In the genomic region with DNA sequence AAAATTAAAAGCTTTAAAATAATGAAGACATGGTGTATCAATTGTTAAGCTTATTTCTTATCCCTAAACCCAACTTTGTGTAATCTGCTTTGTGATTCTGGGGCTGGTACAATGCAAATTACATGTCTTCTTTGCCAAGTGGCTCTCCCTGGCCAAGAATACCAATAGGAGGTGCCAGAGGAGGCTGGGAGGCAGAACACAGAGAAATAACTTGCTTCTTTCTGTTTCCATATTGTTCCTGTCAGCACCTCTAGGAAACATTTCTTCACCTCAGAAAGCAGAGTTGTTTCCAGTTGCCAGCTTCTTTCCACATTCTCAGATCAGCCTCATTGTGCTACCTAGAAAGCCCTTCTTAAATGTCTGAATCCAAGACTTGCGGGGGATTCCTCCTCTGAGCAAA, we compare ENCODE assay signal across 23 cellular contexts.
A peak's percentile ranks its signal among the peaks of the same experiment; 100 is the strongest.
DNase-seq lines count a peak whose midpoint lies in the region; ATAC-seq, FAIRE-seq and TF ChIP-seq lines count a peak whose summit lies in the region.
"Had no signal": no experiment of that assay in that cellular context is flagged by ENCODE, and none has a peak within 500 bp of the region (broad histone marks: within the 10 kb centered on the region; RNA-seq: fewer than 3 reads in every experiment).

No MANE protein-coding gene starts in this region.

- H3K4me3 ChIP-seq in PC-3 (ENCODE audit: low read length) (no peak overlapping the region), endothelial cell of umbilical vein (replicated peaks in 1 of 3; ENCODE audit: insufficient read depth in 1 of 3, low read depth in 1 of 3, low read length in 3 of 3) (no peak overlapping the region)
- H3K4me3 ChIP-seq: dorsolateral prefrontal cortex, transverse colon had no signal

- no peaks in the 10 kb centered on the region for H4K20me1 ChIP-seq in PC-3 (ENCODE audit: low read length)
- H4K20me1 ChIP-seq in endothelial cell of umbilical vein (replicated peaks; ENCODE audit: control insufficient read depth, extremely low read depth, insufficient read depth, low read length), result no peaks in the 10 kb centered on the region

- peaks cover 0 to 6% of the 10 kb centered on the region in 2 donors for H3K4me1 Mint-ChIP-seq in natural killer cell treated with Interleukin-12 subunit alpha and Interleukin-12 subunit beta and Interleukin-15 and Interleukin-18, amount 100 ng/mL, for 72 hours (ENCODE audit: low read depth in 2 of 2)
- H3K4me1 Mint-ChIP-seq: B cell; stimulated activated naive CD8-positive, alpha-beta T cell treated with anti-CD3 and anti-CD28 coated beads, Interleukin-15, amount 100 ng/mL, for 72 hours had no signal

- H3K9ac ChIP-seq in PC-3 (ENCODE audit: low read length) (no peak overlapping the region), endothelial cell of umbilical vein (replicated peaks; ENCODE audit: extremely low read depth, insufficient read depth, low read length) (no peak overlapping the region)

- H3K9me2 ChIP-seq in PC-3 (replicated peaks; ENCODE audit: low read length), result no peaks in the 10 kb centered on the region

- dilution Hi-C loops in endothelial cell of umbilical vein (cut with MboI; ENCODE audit: extremely low pct_ligation_motif_present, low sequenced_read_pairs), result no loop called here

- peaks cover 44% of the 10 kb centered on the region for H3K4me1 ChIP-seq in PC-3 (ENCODE audit: insufficient read depth, low read length)
- peaks cover 25% of the 10 kb centered on the region for H3K4me1 ChIP-seq in endothelial cell of umbilical vein (ENCODE audit: control insufficient read depth, extremely low read depth, insufficient read depth, low read length)
- H3K4me1 ChIP-seq: transverse colon had no signal

- H3K36me3 Mint-ChIP-seq in natural killer cell treated with Interleukin-12 subunit alpha and Interleukin-12 subunit beta and Interleukin-15 and Interleukin-18, amount 100 ng/mL, for 72 hours, result no peaks in the 10 kb centered on the region

- H3K9me3 ChIP-seq in PC-3 (ENCODE audit: low read length) (no peaks in the 10 kb centered on the region), endothelial cell of umbilical vein (replicated peaks; ENCODE audit: control insufficient read depth, insufficient read depth, low read length) (no peaks in the 10 kb centered on the region)
- H3K9me3 ChIP-seq: transverse colon had no signal

- H3K27me3 ChIP-seq in PC-3 (ENCODE audit: low read length) (no peaks in the 10 kb centered on the region), endothelial cell of umbilical vein (ENCODE audit: control insufficient read depth in 2 of 2, insufficient read depth in 2 of 2, low read length in 2 of 2) (no peaks in the 10 kb centered on the region)
- H3K27me3 ChIP-seq: transverse colon had no signal

- H3K27me3 Mint-ChIP-seq in natural killer cell treated with Interleukin-12 subunit alpha and Interleukin-12 subunit beta and Interleukin-15 and Interleukin-18, amount 100 ng/mL, for 72 hours, result peaks cover 5 to 9% of the 10 kb centered on the region in 2 donors
- H3K27me3 Mint-ChIP-seq: activated T-cell treated with anti-CD3 and anti-CD28 coated beads, Interleukin-2, amount 50 U/mL, for 24 hours; B cell; stimulated activated naive CD8-positive, alpha-beta T cell treated with anti-CD3 and anti-CD28 coated beads, Interleukin-15, amount 100 ng/mL, for 72 hours had no signal

- FAIRE-seq in endothelial cell of umbilical vein (lab: Jason Lieb, UNC), result no peak
- FAIRE-seq: GM19239 had no signal

- H2AFZ ChIP-seq in PC-3 (ENCODE audit: low read length) (peak overlapping the region; percentile 50; the same call in 1 of the 2 replicates), endothelial cell of umbilical vein (ENCODE audit: low read depth, low read length) (peak overlapping the region; percentile 45)

- H3K9me3 Mint-ChIP-seq in natural killer cell treated with Interleukin-12 subunit alpha and Interleukin-12 subunit beta and Interleukin-15 and Interleukin-18, amount 100 ng/mL, for 72 hours, result no peaks in the 10 kb centered on the region
- H3K9me3 Mint-ChIP-seq: activated T-cell treated with anti-CD3 and anti-CD28 coated beads, Interleukin-2, amount 50 U/mL, for 24 hours; stimulated activated naive CD8-positive, alpha-beta T cell treated with anti-CD3 and anti-CD28 coated beads, Interleukin-15, amount 100 ng/mL, for 72 hours had no signal

- no peak for TF ChIP-seq POLR2A in endothelial cell of umbilical vein (IDR thresholded peaks at IDR 0.05; ENCODE audit: low read depth, low read length)

- no peaks in the 10 kb centered on the region for H3K9me1 ChIP-seq in endothelial cell of umbilical vein (replicated peaks; ENCODE audit: control insufficient read depth, extremely low read depth, insufficient read depth, low read length)

- CTCF ChIA-PET in PC-3 (lab: Charles Lee) (no interaction called here), endothelial cell of umbilical vein (lab: Charles Lee) (interaction anchor here (1.0 kb wide), 1 partner anchor 9 kb away, joined by 3 read pairs; no protein-coding TSS in a partner anchor)

- 0 out of 2 replicates have a peak overlapping the region, but pooled peaks have one; percentile 28 for H3K4me2 ChIP-seq in PC-3 (ENCODE audit: low read length)
- no peak overlapping the region for H3K4me2 ChIP-seq in endothelial cell of umbilical vein (ENCODE audit: insufficient read depth, low read length)

- BruUV-seq in PC-3 (replicated peaks; lab: Mats Ljungman, UMichigan) (no TSS peak), endothelial cell of umbilical vein (replicated peaks; lab: Mats Ljungman, UMichigan) (no TSS peak)

- H3K27ac ChIP-seq in PC-3 (ENCODE audit: low read length), result no peak overlapping the region
- H3K27ac ChIP-seq in endothelial cell of umbilical vein (ENCODE audit: insufficient read depth, low read depth, low read length), result no peak overlapping the region
- H3K27ac ChIP-seq: dorsolateral prefrontal cortex, transverse colon had no signal

- no peaks in the 10 kb centered on the region for H3F3A ChIP-seq in PC-3 (ENCODE audit: low read length, unreplicated experiment)

- peak; percentile 68 for ATAC-seq in Right ventricle myocardium superior (ENCODE audit: poor library complexity)
- no peak for ATAC-seq in PC-3
- ATAC-seq in natural killer cell treated with Interleukin-12 subunit alpha and Interleukin-12 subunit beta and Interleukin-15 and Interleukin-18, amount 100 ng/mL, for 72 hours, result no peak
- no peak for ATAC-seq in HG03432 (IDR thresholded peaks at IDR 0.05; ENCODE audit: unreplicated experiment)

- H3K79me2 ChIP-seq in PC-3 (ENCODE audit: low read length) (no peaks in the 10 kb centered on the region), endothelial cell of umbilical vein (ENCODE audit: control insufficient read depth, insufficient read depth, low read length) (no peaks in the 10 kb centered on the region)

- TF ChIP-seq CTCF in PC-3 (conservative IDR thresholded peaks at IDR 0.05; ENCODE audit: low read depth, low read length), result no peak
- no peak for TF ChIP-seq CTCF in endothelial cell of umbilical vein (IDR thresholded peaks at IDR 0.05; ENCODE audit: extremely low read depth in 1 of 2, insufficient read depth in 1 of 2, low read depth in 1 of 2, low read length in 2 of 2)

- no peak overlapping the region for H3K27ac Mint-ChIP-seq in natural killer cell treated with Interleukin-12 subunit alpha and Interleukin-12 subunit beta and Interleukin-15 and Interleukin-18, amount 100 ng/mL, for 72 hours
- H3K27ac Mint-ChIP-seq: activated T-cell treated with anti-CD3 and anti-CD28 coated beads, Interleukin-2, amount 50 U/mL, for 24 hours; B cell; stimulated activated naive CD8-positive, alpha-beta T cell treated with anti-CD3 and anti-CD28 coated beads, Interleukin-15, amount 100 ng/mL, for 72 hours had no signal

- POLR2A ChIA-PET in PC-3 (lab: Charles Lee; ENCODE audit: unreplicated experiment), result no interaction called here
- POLR2A ChIA-PET in endothelial cell of umbilical vein (lab: Charles Lee), result no interaction called here

- no peak for DNase-seq in Right ventricle myocardium superior
- DNase-seq in cardiac septum (ENCODE audit: low spot score), result no peak
- no peak for DNase-seq in PC-3
- DNase-seq in endothelial cell of umbilical vein (ENCODE audit: low read depth, low spot score), result no peak
- DNase-seq in pons (ENCODE audit: low spot score), result peak; percentile 3
- DNase-seq in natural killer cell treated with Interleukin-12 subunit alpha and Interleukin-12 subunit beta and Interleukin-15 and Interleukin-18, amount 100 ng/mL, for 72 hours (ENCODE audit: low spot score), result no peak
- no peak for DNase-seq in activated CD4-positive, alpha-beta T cell treated with anti-CD3 and anti-CD28 coated beads for 48 hours
- DNase-seq: activated CD8-positive, alpha-beta memory T cell treated with anti-CD3 and anti-CD28 coated beads for 24 hours; activated naive CD4-positive, alpha-beta T cell treated with Interleukin-2 at 50 U/mL for 16 hours; activated T-cell treated with anti-CD3 and anti-CD28 coated beads, Interleukin-2, amount 50 U/mL, for 24 hours; dorsolateral prefrontal cortex; mesenchymal stem cell; NCI-H1694; NCI-H2171 treated with DMSO at 0.1 percent for 48 hours; NCI-H526 treated with DMSO at 0.1 percent for 48 hours; retina; SHP77 treated with DMSO at 0.1 percent for 48 hours; stimulated activated naive CD8-positive, alpha-beta T cell treated with anti-CD3 and anti-CD28 coated beads, Interleukin-15, amount 100 ng/mL, for 72 hours; T-helper 1 cell; transverse colon had no signal

- H3K36me3 ChIP-seq in PC-3 (ENCODE audit: low read depth, low read length) (no peaks in the 10 kb centered on the region), endothelial cell of umbilical vein (ENCODE audit: control insufficient read depth in 2 of 2, extremely low read depth in 1 of 2, insufficient read depth in 2 of 2, low read length in 2 of 2) (no peaks in the 10 kb centered on the region)
- H3K36me3 ChIP-seq: transverse colon had no signal

- intact Hi-C loops in Right ventricle myocardium superior (cut with DNase I) (no loop called here), cardiac septum (cut with DNase I) (no loop called here), PC-3 (cut with micrococcal nuclease) (no loop called here), endothelial cell of umbilical vein (cut with micrococcal nuclease) (loop anchor here (2.0 to 5.0 kb wide), 2 partner anchors 136 to 173 kb away; partner anchors contain the start of gene MDFIC)

- H3K4me3 Mint-ChIP-seq in natural killer cell treated with Interleukin-12 subunit alpha and Interleukin-12 subunit beta and Interleukin-15 and Interleukin-18, amount 100 ng/mL, for 72 hours, result no peak overlapping the region
- H3K4me3 Mint-ChIP-seq: activated T-cell treated with anti-CD3 and anti-CD28 coated beads, Interleukin-2, amount 50 U/mL, for 24 hours; B cell; stimulated activated naive CD8-positive, alpha-beta T cell treated with anti-CD3 and anti-CD28 coated beads, Interleukin-15, amount 100 ng/mL, for 72 hours had no signal

TF ChIP-seq in endothelial cell of umbilical vein, 7 proteins besides CTCF, POLR2A, EP300 and RAD21:
- TF ChIP-seq FOS (IDR thresholded peaks at IDR 0.05; ENCODE audit: borderline replicate concordance, insufficient read depth, low read length), result no peak
- no peak for TF ChIP-seq MYC (IDR thresholded peaks at IDR 0.05; ENCODE audit: low read depth, low read length)
- TF ChIP-seq MAX (IDR thresholded peaks at IDR 0.05; ENCODE audit: insufficient read depth, insufficient read length), result no peak
